12 cellular contexts compared by ENCODE assay signal in the genomic region with DNA sequence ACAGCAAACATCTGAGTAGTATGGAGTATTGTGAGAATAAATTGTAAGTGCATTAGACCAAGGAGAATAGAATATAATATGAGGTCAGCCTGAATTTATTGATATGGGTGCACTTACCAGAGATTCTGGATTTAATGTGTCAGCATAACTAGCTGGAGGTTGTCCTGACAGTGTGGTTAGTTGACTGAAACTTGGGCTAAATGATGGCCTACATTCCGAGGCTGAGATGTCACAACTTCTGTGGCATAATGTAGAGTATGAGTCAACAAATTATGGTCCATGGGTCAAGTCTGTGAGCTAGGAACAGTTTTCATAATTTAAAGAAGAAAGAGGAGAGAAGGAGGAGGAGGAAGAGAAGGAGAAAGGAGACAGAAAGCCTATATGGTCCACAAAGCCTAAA.
DNase-seq lines count a peak whose midpoint lies in the region; ATAC-seq and TF ChIP-seq lines count a peak whose summit lies in the region.
"Had no signal": no experiment of that assay in that cellular context is flagged by ENCODE, and none has a peak within 500 bp of the region (broad histone marks: within the 10 kb centered on the region; RNA-seq: fewer than 3 reads in every experiment).

No MANE protein-coding gene starts in this region.

- no peaks in the 10 kb centered on the region for H3K27me3 Mint-ChIP-seq in activated CD4-positive, alpha-beta memory T cell treated with anti-CD3 and anti-CD28 coated beads, Interleukin-2, amount 10 ng/mL, durations not matched to agents 7 days and 5 days
- H3K27me3 Mint-ChIP-seq: activated T-cell treated with anti-CD3 and anti-CD28 coated beads, Interleukin-2, amount 50 U/mL, for 24 hours had no signal

- no peak for TF ChIP-seq CTCF in KMS-11 (conservative IDR thresholded peaks at IDR 0.05; ENCODE audit: low read depth, low read length)
- no peak for TF ChIP-seq CTCF in astrocyte of the spinal cord (IDR thresholded peaks at IDR 0.05; ENCODE audit: low read depth, low read length)
- TF ChIP-seq CTCF in left lung (IDR thresholded peaks at IDR 0.05) = no peak

- in situ Hi-C loops in ACHN (cut with HindIII; ENCODE audit: low pct_ligation_motif_present, low pct_unique_long_range_greater_than_20kb, low sequenced_read_pairs) (no loop called here), astrocyte of the spinal cord (cut with HindIII; ENCODE audit: low sequenced_read_pairs) (no loop called here)

- no peaks in the 10 kb centered on the region for H3K9me3 ChIP-seq in left lung
- H3K9me3 ChIP-seq: gastrocnemius medialis had no signal

- H3K36me3 ChIP-seq in KMS-11 (ENCODE audit: insufficient read depth) (no peaks in the 10 kb centered on the region), left lung (no peaks in the 10 kb centered on the region)
- H3K36me3 ChIP-seq: gastrocnemius medialis had no signal

- peaks cover 21% of the 10 kb centered on the region for H3K4me1 ChIP-seq in KMS-11 (ENCODE audit: low read depth, poor library complexity, severe bottlenecking)
- peaks cover 0 to 10% of the 10 kb centered on the region in 2 donors for H3K4me1 ChIP-seq in left lung

- H3K4me3 ChIP-seq in KMS-11 (IDR thresholded peaks at IDR 0.05; ENCODE audit: insufficient read depth, low read depth, low read length) = no peak overlapping the region
- no peak overlapping the region for H3K4me3 ChIP-seq in astrocyte of the spinal cord (ENCODE audit: low read depth, low read length)
- H3K4me3 ChIP-seq in left lung = no peak overlapping the region
- H3K4me3 ChIP-seq: gastrocnemius medialis had no signal

- no peak overlapping the region for H2AFZ ChIP-seq in KMS-11 (ENCODE audit: low read depth)

- H3K9me3 Mint-ChIP-seq in activated CD4-positive, alpha-beta memory T cell treated with anti-CD3 and anti-CD28 coated beads, Interleukin-2, amount 10 ng/mL, durations not matched to agents 7 days and 5 days = peaks cover 2% of the 10 kb centered on the region
- H3K9me3 Mint-ChIP-seq: activated T-cell treated with anti-CD3 and anti-CD28 coated beads, Interleukin-2, amount 50 U/mL, for 24 hours; stimulated activated naive B cell treated with anti-CD40 and anti-IgM and Interleukin-4, amounts not matched to agents 10 μg/mL and 1 μg/mL and 100 μg/mL, for 72 hours had no signal

- no peaks in the 10 kb centered on the region for H3K36me3 Mint-ChIP-seq in activated CD4-positive, alpha-beta memory T cell treated with anti-CD3 and anti-CD28 coated beads, Interleukin-2, amount 10 ng/mL, durations not matched to agents 7 days and 5 days (ENCODE audit: low read depth)
- H3K36me3 Mint-ChIP-seq: stimulated activated naive B cell treated with anti-CD40 and anti-IgM and Interleukin-4, amounts not matched to agents 10 μg/mL and 1 μg/mL and 100 μg/mL, for 72 hours had no signal

- no peaks in the 10 kb centered on the region for H3K27me3 ChIP-seq in KMS-11 (ENCODE audit: insufficient read depth, low read depth)
- no peaks in the 10 kb centered on the region for H3K27me3 ChIP-seq in left lung
- H3K27me3 ChIP-seq: gastrocnemius medialis had no signal

- H3K9ac ChIP-seq in KMS-11 = no peak overlapping the region

- ATAC-seq in left lung = peak; percentile 39
- ATAC-seq in HG03139 (IDR thresholded peaks at IDR 0.05; ENCODE audit: unreplicated experiment) = no peak
- no peak for ATAC-seq in HG03442 (IDR thresholded peaks at IDR 0.05; ENCODE audit: unreplicated experiment)
- ATAC-seq: gastrocnemius medialis; stimulated activated naive B cell treated with anti-CD40 and anti-IgM and Interleukin-4, amounts not matched to agents 10 μg/mL and 1 μg/mL and 100 μg/mL, for 72 hours had no signal

- H3K27ac Mint-ChIP-seq in activated CD4-positive, alpha-beta memory T cell treated with anti-CD3 and anti-CD28 coated beads, Interleukin-2, amount 10 ng/mL, durations not matched to agents 7 days and 5 days = no peak overlapping the region
- H3K27ac Mint-ChIP-seq: activated T-cell treated with anti-CD3 and anti-CD28 coated beads, Interleukin-2, amount 50 U/mL, for 24 hours; stimulated activated naive B cell treated with anti-CD40 and anti-IgM and Interleukin-4, amounts not matched to agents 10 μg/mL and 1 μg/mL and 100 μg/mL, for 72 hours had no signal

- H3K4me2 ChIP-seq in KMS-11 = peak overlapping the region; percentile 16; the same call in 1 of the 2 replicates

- no peaks in the 10 kb centered on the region for H4K20me1 ChIP-seq in KMS-11 (ENCODE audit: insufficient read depth)

- peaks cover 1% of the 10 kb centered on the region for H3K4me1 Mint-ChIP-seq in activated CD4-positive, alpha-beta memory T cell treated with anti-CD3 and anti-CD28 coated beads, Interleukin-2, amount 10 ng/mL, durations not matched to agents 7 days and 5 days
- H3K4me1 Mint-ChIP-seq: stimulated activated naive B cell treated with anti-CD40 and anti-IgM and Interleukin-4, amounts not matched to agents 10 μg/mL and 1 μg/mL and 100 μg/mL, for 72 hours had no signal

- H3K4me3 Mint-ChIP-seq in activated CD4-positive, alpha-beta memory T cell treated with anti-CD3 and anti-CD28 coated beads, Interleukin-2, amount 10 ng/mL, durations not matched to agents 7 days and 5 days = no peak overlapping the region
- H3K4me3 Mint-ChIP-seq: activated T-cell treated with anti-CD3 and anti-CD28 coated beads, Interleukin-2, amount 50 U/mL, for 24 hours; stimulated activated naive B cell treated with anti-CD40 and anti-IgM and Interleukin-4, amounts not matched to agents 10 μg/mL and 1 μg/mL and 100 μg/mL, for 72 hours had no signal

- CTCF ChIA-PET in activated CD4-positive, alpha-beta memory T cell treated with anti-CD3 and anti-CD28 coated beads, Interleukin-2, amount 10 ng/mL, durations not matched to agents 7 days and 5 days (lab: Charles Lee) = no interaction called here

- no peaks in the 10 kb centered on the region for H3K79me2 ChIP-seq in KMS-11 (ENCODE audit: insufficient read depth, low read depth)

- POLR2A ChIA-PET in activated CD4-positive, alpha-beta memory T cell treated with anti-CD3 and anti-CD28 coated beads, Interleukin-2, amount 10 ng/mL, durations not matched to agents 7 days and 5 days (lab: Charles Lee) = no interaction called here

- intact Hi-C loops in left lung (cut with DNase I) = no loop called here

- peak; percentile 21 for DNase-seq in ACHN
- peak; percentile 73 for DNase-seq in astrocyte of the spinal cord (ENCODE audit: low read depth, low spot score)
- no peak for DNase-seq in left lung
- DNase-seq in activated CD4-positive, alpha-beta T cell treated with anti-CD3 and anti-CD28 coated beads for 4 hours = no peak
- DNase-seq in activated CD4-positive, alpha-beta memory T cell treated with anti-CD3 and anti-CD28 coated beads, Interleukin-2, amount 10 ng/mL, durations not matched to agents 7 days and 5 days = no peak
- DNase-seq: activated T-cell treated with anti-CD3 and anti-CD28 coated beads, Interleukin-2, amount 50 U/mL, for 24 hours; gastrocnemius medialis; stimulated activated CD4-positive, alpha-beta T cell treated with anti-CD3 and anti-CD28 coated beads, Interleukin-1b, Interleukin-23, amount 100 ng/mL, for 48 hours; stimulated activated naive B cell treated with anti-CD40 and anti-IgM and Interleukin-4, amounts not matched to agents 10 μg/mL and 1 μg/mL and 100 μg/mL, for 72 hours had no signal

- H3K27ac ChIP-seq in KMS-11 (no peak overlapping the region), left lung (no peak overlapping the region)
- H3K27ac ChIP-seq: gastrocnemius medialis had no signal

Comparison
In these comparisons a context has a peak if more than half of its experiments do, and no peak if none do; other contexts are left out.
1. DNase-seq: peak in ACHN (single experiment) and astrocyte of the spinal cord (single experiment); none in left lung (0 of 2), activated CD4-positive, alpha-beta T cell treated with anti-CD3 and anti-CD28 coated beads for 4 hours (0 of 2) and activated CD4-positive, alpha-beta memory T cell treated with anti-CD3 and anti-CD28 coated beads, Interleukin-2, amount 10 ng/mL, durations not matched to agents 7 days and 5 days (single experiment).